In the genomic region with DNA sequence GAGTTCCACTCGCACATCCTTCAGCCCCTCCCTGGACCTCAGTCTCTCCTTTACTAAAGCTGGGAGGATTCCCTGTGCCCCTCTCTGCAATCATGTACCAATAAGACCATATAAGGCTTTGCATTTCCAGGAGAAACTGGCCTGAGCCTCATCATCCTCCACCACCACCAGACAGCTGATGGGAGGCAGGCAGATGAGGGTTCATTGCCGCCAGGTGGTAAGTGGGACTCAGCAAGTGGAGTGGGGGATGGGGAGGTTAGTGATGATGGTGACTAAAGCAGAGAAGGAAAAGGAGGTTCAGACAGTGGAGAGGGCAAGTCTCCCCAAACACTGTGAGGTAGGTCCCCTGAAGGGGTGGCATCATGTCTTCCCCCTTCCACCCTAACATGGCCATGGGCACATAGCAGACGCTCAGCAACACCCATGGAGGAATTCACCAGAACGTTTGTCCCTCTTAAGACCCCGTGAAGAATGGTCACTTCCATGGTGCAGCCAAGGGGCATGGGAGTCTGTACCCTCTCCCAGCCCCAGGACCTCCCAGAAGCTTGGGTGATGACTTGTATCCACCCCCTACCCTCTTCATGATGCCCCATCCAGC, we compare ENCODE assay signal across 12 cellular contexts. TPM values are rescaled to one million over a fixed set of nuclear protein-coding genes. Genes with fewer than 3 reads are reported as not detected.
DNase-seq lines count a peak whose midpoint lies in the region; ATAC-seq and TF ChIP-seq lines count a peak whose summit lies in the region.
"Had no signal": no experiment of that assay in that cellular context is flagged by ENCODE, and none has a peak within 500 bp of the region (broad histone marks: within the 10 kb centered on the region; RNA-seq: fewer than 3 reads in every experiment).

No MANE protein-coding gene starts in this region.

- H3K27ac Mint-ChIP-seq in T-helper 17 cell, result peak overlapping the region; percentile 86

- H3K4me2 ChIP-seq in mesenchymal stem cell (ENCODE audit: low read length, poor library complexity, severe bottlenecking), result no peak overlapping the region

- H3K4me3 Mint-ChIP-seq in T-helper 17 cell, result peak overlapping the region; percentile 57
- H3K4me3 Mint-ChIP-seq: brain had no signal

- H3K23ac ChIP-seq in mesenchymal stem cell (ENCODE audit: low read length in 2 of 2), result no peak overlapping the region

- no peak overlapping the region for H3K14ac ChIP-seq in mesenchymal stem cell (ENCODE audit: low read length in 2 of 2)

- H2BK15ac ChIP-seq in mesenchymal stem cell (ENCODE audit: low read depth, poor library complexity, severe bottlenecking), result no peak overlapping the region

- H4K91ac ChIP-seq in mesenchymal stem cell (ENCODE audit: low read length), result no peak overlapping the region

- TF ChIP-seq CTCF in right atrium auricular region (IDR thresholded peaks at IDR 0.05) (no peak), foreskin fibroblast (IDR thresholded peaks at IDR 0.05; ENCODE audit: low read depth, low read length) (no peak)

- 94% methylated on average over 5 of the region's 5 CpGs for WGBS in mesenchymal stem cell
- 88 to 94% methylated on average over 5 of the region's 5 CpGs for WGBS in aorta, 2 donors

- H3K36me3 ChIP-seq in right atrium auricular region (no peaks in the 10 kb centered on the region), mesenchymal stem cell (ENCODE audit: control insufficient read depth in 1 of 2, insufficient read depth in 2 of 2, low read depth in 1 of 2, low read length in 2 of 2) (no peaks in the 10 kb centered on the region), aorta (ENCODE audit: control insufficient read depth in 1 of 2, insufficient read depth in 2 of 2, low read length in 1 of 2) (no peaks in the 10 kb centered on the region)

- no peak overlapping the region for H3K4me3 ChIP-seq in right atrium auricular region
- no peak overlapping the region for H3K4me3 ChIP-seq in mesenchymal stem cell (ENCODE audit: insufficient read depth in 1 of 2, low read depth in 1 of 2, low read length in 2 of 2)
- no peak overlapping the region for H3K4me3 ChIP-seq in aorta (ENCODE audit: low read length in 2 of 2)
- H3K4me3 ChIP-seq in foreskin fibroblast (ENCODE audit: low read depth in 1 of 2, low read length in 2 of 2), result no peak overlapping the region

- no peak overlapping the region for H2BK12ac ChIP-seq in mesenchymal stem cell (ENCODE audit: low read length in 2 of 2)

- no peaks in the 10 kb centered on the region for H3K27me3 Mint-ChIP-seq in T-helper 17 cell
- H3K27me3 Mint-ChIP-seq: brain had no signal

- no peak overlapping the region for H2AFZ ChIP-seq in mesenchymal stem cell (ENCODE audit: low read depth, low read length)

- peaks cover 41% of the 10 kb centered on the region for H3K4me1 Mint-ChIP-seq in T-helper 17 cell

- no peak overlapping the region for H3K9ac ChIP-seq in mesenchymal stem cell (ENCODE audit: low read length)

- H3K79me1 ChIP-seq in mesenchymal stem cell (replicated peaks; ENCODE audit: low read length, poor library complexity, severe bottlenecking), result peaks cover 4% of the 10 kb centered on the region

- DNase-seq in right atrium auricular region (ENCODE audit: low spot score) (no peak), Right ventricle myocardium superior (no peak), T-helper 17 cell (no peak), mesenchymal stem cell (no peak), aorta (no peak), foreskin fibroblast (no peak), NOMO-1 (lab: John Stamatoyannopoulos, UW; ENCODE audit: unreplicated experiment in 2 of 2) (no peak), 8988T (no peak)
- DNase-seq: stimulated activated CD4-positive, alpha-beta T cell treated with anti-CD3 and anti-CD28 coated beads, Interleukin-2, amount 100 ng/mL, for 24 hours; stimulated activated naive CD8-positive, alpha-beta T cell treated with anti-CD3 and anti-CD28 coated beads, Interleukin-15, Interleukin-2, amounts not matched to agents 100 U/mL and 50 U/mL, for 24 hours had no signal

- H3K18ac ChIP-seq in mesenchymal stem cell (ENCODE audit: low read depth in 1 of 2, low read length in 2 of 2), result no peak overlapping the region

- intact Hi-C loops in Right ventricle myocardium superior (cut with DNase I) (no loop called here), aorta (cut with DNase I) (no loop called here)

- no peak overlapping the region for H2BK120ac ChIP-seq in mesenchymal stem cell (ENCODE audit: low read depth, low read length)

- H3K27me3 ChIP-seq in right atrium auricular region (no peaks in the 10 kb centered on the region), mesenchymal stem cell (ENCODE audit: control insufficient read depth in 1 of 2, insufficient read depth in 1 of 2, low read length in 2 of 2) (no peaks in the 10 kb centered on the region), aorta (ENCODE audit: control insufficient read depth in 1 of 2, insufficient read depth in 2 of 2, low read length in 1 of 2) (no peaks in the 10 kb centered on the region)

- H3K27ac ChIP-seq in right atrium auricular region, result peak overlapping the region; percentile 61 to 79
- no peak overlapping the region for H3K27ac ChIP-seq in mesenchymal stem cell (ENCODE audit: low read length, poor library complexity, severe bottlenecking)
- H3K27ac ChIP-seq in aorta (ENCODE audit: low read depth in 1 of 2, low read length in 2 of 2), result peak overlapping the region; percentile 53 to 89

- H2AK5ac ChIP-seq in mesenchymal stem cell (ENCODE audit: low read length, severe bottlenecking), result peak overlapping the region; percentile 36

- H2BK5ac ChIP-seq in mesenchymal stem cell (ENCODE audit: low read depth, low read length, poor library complexity, severe bottlenecking), result no peak overlapping the region

- H3K4me1 ChIP-seq in right atrium auricular region (peaks cover 0 to 54% of the 10 kb centered on the region in 2 donors), mesenchymal stem cell (ENCODE audit: control insufficient read depth, insufficient read depth, low read depth, low read length) (peaks cover 14% of the 10 kb centered on the region), aorta (ENCODE audit: control insufficient read depth in 1 of 2, insufficient read depth in 2 of 2, low read length in 2 of 2) (peaks cover 2 to 3% of the 10 kb centered on the region in 2 donors)

- H3K9me3 ChIP-seq in right atrium auricular region (no peaks in the 10 kb centered on the region), T-helper 17 cell (ENCODE audit: control insufficient read depth, low read length, poor library complexity, severe bottlenecking) (no peaks in the 10 kb centered on the region), mesenchymal stem cell (ENCODE audit: control insufficient read depth, low read length) (no peaks in the 10 kb centered on the region), aorta (ENCODE audit: control insufficient read depth, low read length) (no peaks in the 10 kb centered on the region)

- ATAC-seq in Right ventricle myocardium superior (ENCODE audit: poor library complexity) (no peak), T-helper 17 cell (no peak), aorta (ENCODE audit: low FRiP score) (no peak)

- no peaks in the 10 kb centered on the region for H3K36me3 Mint-ChIP-seq in T-helper 17 cell (ENCODE audit: low read depth)
- H3K36me3 Mint-ChIP-seq: brain had no signal

- no peak overlapping the region for H3K4ac ChIP-seq in mesenchymal stem cell (ENCODE audit: low read depth in 1 of 2, low read length in 2 of 2)

- H4K8ac ChIP-seq in mesenchymal stem cell (ENCODE audit: low read length), result no peak overlapping the region

RNA-seq across cellular contexts. Expression of a gene that starts 4.5 kb away (rescaled TPM):
- total RNA-seq in right atrium auricular region (100 to 1,000 TPM in 1 of 2 donors, 10 to 100 TPM in 1; 62.9 to 176 TPM), Right ventricle myocardium superior (47.9 TPM), T-helper 17 cell (10 to 100 TPM; 22.4 to 23.0 TPM), aorta (100 to 1,000 TPM; 190 to 236 TPM)
- 307 TPM for polyA plus RNA-seq in mesenchymal stem cell (2013, experiment 1 of 2)
- polyA plus RNA-seq in mesenchymal stem cell (2013, experiment 2 of 2), result 298 TPM
- polyA plus RNA-seq in aorta, result 100 to 1,000 TPM in 1 of 2 donors, 10 to 100 TPM in 1; 36.9 to 112 TPM

RNA-seq across cellular contexts. Expression of a gene that starts 29.0 kb away (rescaled TPM):
- total RNA-seq in right atrium auricular region, result 10 to 100 TPM in 1 of 2 donors, 1 to 10 TPM in 1; 2.7 to 18.7 TPM
- not detected for total RNA-seq in Right ventricle myocardium superior
- 1 to 10 TPM; 2.1 to 2.8 TPM for total RNA-seq in T-helper 17 cell
- polyA plus RNA-seq in mesenchymal stem cell (2013, experiment 1 of 2), result 1.7 TPM
- polyA plus RNA-seq in mesenchymal stem cell (2013, experiment 2 of 2), result 1.3 TPM
- total RNA-seq in aorta, result 1 to 10 TPM; 1.5 to 2.4 TPM
- polyA plus RNA-seq in aorta, result 1 to 10 TPM in 1 of 2 donors, under 1 TPM in 1; 0.61 to 1.5 TPM

RNA-seq across cellular contexts. Expression of a gene that starts 35.9 kb away (rescaled TPM):
- under 1 TPM in 1 of 2 donors, not detected in 1; 0.51 TPM for total RNA-seq in right atrium auricular region
- 0.22 TPM for total RNA-seq in Right ventricle myocardium superior
- total RNA-seq in T-helper 17 cell, result not detected
- 0.15 TPM for polyA plus RNA-seq in mesenchymal stem cell (2013, experiment 1 of 2)
- polyA plus RNA-seq in mesenchymal stem cell (2013, experiment 2 of 2), result 0.23 TPM
- total RNA-seq in aorta, result 1 to 10 TPM in 1 of 2 donors, under 1 TPM in 1; 0.88 to 1.5 TPM
- polyA plus RNA-seq in aorta, result 10 to 100 TPM in 1 of 2 donors, under 1 TPM in 1; 0.15 to 90.3 TPM
- total RNA-seq: NCI-H460 had no signal

RNA-seq across cellular contexts. Expression of a gene that starts 37.6 kb away (rescaled TPM):
- 10 to 100 TPM; 63.6 to 72.1 TPM for total RNA-seq in right atrium auricular region
- 23.2 TPM for total RNA-seq in Right ventricle myocardium superior
- 1 to 10 TPM in 1 of 2 donors, under 1 TPM in 1; 0.47 to 1.4 TPM for total RNA-seq in T-helper 17 cell
- 262 TPM for polyA plus RNA-seq in mesenchymal stem cell (2013, experiment 1 of 2)
- 265 TPM for polyA plus RNA-seq in mesenchymal stem cell (2013, experiment 2 of 2)
- total RNA-seq in aorta, result 100 to 1,000 TPM in 1 of 2 donors, 10 to 100 TPM in 1; 83.1 to 103 TPM
- polyA plus RNA-seq in aorta, result 10 to 100 TPM; 20.5 to 87.8 TPM
